In genomic region chr6:1424306-1424927, GRCh38 we compare ENCODE assay signal across 9 cellular contexts. TPM values are rescaled to one million over a fixed set of nuclear protein-coding genes. Genes with fewer than 3 reads are reported as not detected.
DNase-seq lines count a peak whose midpoint lies in the region; ATAC-seq, FAIRE-seq and TF ChIP-seq lines count a peak whose summit lies in the region.
"Had no signal": no experiment of that assay in that cellular context is flagged by ENCODE, and none has a peak within 500 bp of the region (broad histone marks: within the 10 kb centered on the region; RNA-seq: fewer than 3 reads in every experiment).

No MANE protein-coding gene starts in this region.

- H4K91ac ChIP-seq in H9 (ENCODE audit: insufficient read length, low read depth, low read length): no peak overlapping the region

- H3K14ac ChIP-seq in H9 (ENCODE audit: insufficient read depth, low read length): no peak overlapping the region

- no peak overlapping the region for H2AK5ac ChIP-seq in H9 (ENCODE audit: insufficient read length, low read length)

- FAIRE-seq in D721Med (lab: Jason Lieb, UNC): no peak

- H3K4me3 Mint-ChIP-seq in H9: peak overlapping the region in 1 of 2 experiments; percentile 38; a peak in 2 of 5 replicates
- no peak overlapping the region for H3K4me3 Mint-ChIP-seq in activated CD8-positive, alpha-beta memory T cell treated with anti-CD3 and anti-CD28 coated beads, Interleukin-2, amount 10 ng/mL, durations not matched to agents 7 days and 5 days

- DNase-seq in D721Med (ENCODE audit: insufficient read length, low spot score): peak; percentile 53
- DNase-seq in H9: peak; percentile 74
- peak; percentile 70 for DNase-seq in RPMI7951 (ENCODE audit: low read depth)
- peak in 5 of 10 donors; percentile 16 to 50 (median 40) for DNase-seq in dorsolateral prefrontal cortex
- DNase-seq in midbrain (lab: John Stamatoyannopoulos, UW): peak; percentile 0
- DNase-seq in activated CD8-positive, alpha-beta memory T cell treated with anti-CD3 and anti-CD28 coated beads, Interleukin-2, amount 10 ng/mL, durations not matched to agents 7 days and 5 days: no peak

- H3K27me3 Mint-ChIP-seq in H9 (ENCODE audit: low read depth): peaks cover 34% of the 10 kb centered on the region
- H3K27me3 Mint-ChIP-seq in activated CD8-positive, alpha-beta memory T cell treated with anti-CD3 and anti-CD28 coated beads, Interleukin-2, amount 10 ng/mL, durations not matched to agents 7 days and 5 days: peaks cover 25% of the 10 kb centered on the region

- H3K4me1 ChIP-seq in H9 (ENCODE audit: insufficient read depth, low read length): no peaks in the 10 kb centered on the region

- intact Hi-C loops in dorsolateral prefrontal cortex (cut with DNase I): no loop called here

- H3T11ph ChIP-seq in H9 (ENCODE audit: low read length): no peak overlapping the region

- no peaks in the 10 kb centered on the region for H4K20me1 ChIP-seq in H9 (ENCODE audit: control insufficient read depth, insufficient read depth, insufficient read length)

- H3K4me3 ChIP-seq in dorsolateral prefrontal cortex: peak overlapping the region in 1 of 59 donors; percentile 4

- H2BK15ac ChIP-seq in H9 (ENCODE audit: low read depth, low read length): no peak overlapping the region

- ATAC-seq in GM21360 (IDR thresholded peaks at IDR 0.05; ENCODE audit: unreplicated experiment) (no peak), HG02852 (IDR thresholded peaks at IDR 0.05; ENCODE audit: unreplicated experiment) (no peak)
- no peak for ATAC-seq in activated CD8-positive, alpha-beta memory T cell treated with anti-CD3 and anti-CD28 coated beads, Interleukin-2, amount 10 ng/mL, durations not matched to agents 7 days and 5 days

- CTCF ChIA-PET in activated CD8-positive, alpha-beta memory T cell treated with anti-CD3 and anti-CD28 coated beads, Interleukin-2, amount 10 ng/mL, durations not matched to agents 7 days and 5 days (lab: Charles Lee): interaction anchor here (0.7 to 1.3 kb wide), 4 partner anchors 10 to 291 kb away, joined by 3 to 4 read pairs (median 4); no protein-coding TSS in a partner anchor

- no peak overlapping the region for H2AFZ ChIP-seq in H9 (ENCODE audit: low read length)

- whole genome bisulfite sequencing in H9 (ENCODE audit: extremely low coverage, insufficient read length, low lambda C conversion rate): no CpG with 5 or more reads among the region's 16 CpGs

- no peaks in the 10 kb centered on the region for H3K79me2 ChIP-seq in H9 (ENCODE audit: insufficient read depth, low read length)

- H2BK20ac ChIP-seq in H9 (ENCODE audit: low read depth, low read length, poor library complexity, severe bottlenecking): no peak overlapping the region

- H3K27ac Mint-ChIP-seq in H9: no peak overlapping the region
- H3K27ac Mint-ChIP-seq in activated CD8-positive, alpha-beta memory T cell treated with anti-CD3 and anti-CD28 coated beads, Interleukin-2, amount 10 ng/mL, durations not matched to agents 7 days and 5 days: no peak overlapping the region

- H3K4me2 ChIP-seq in H9 (ENCODE audit: insufficient read depth, insufficient read length, low read length): no peak overlapping the region

- no peak overlapping the region for H3K27ac ChIP-seq in H9 (ENCODE audit: insufficient read length, low read depth, low read length)
- H3K27ac ChIP-seq in dorsolateral prefrontal cortex: no peak overlapping the region

- peak; percentile 75 for TF ChIP-seq CTCF in D721Med (IDR thresholded peaks at IDR 0.05; ENCODE audit: insufficient read depth, missing control alignments)
- TF ChIP-seq CTCF in H9 (conservative IDR thresholded peaks at IDR 0.05): peak; percentile 81
- TF ChIP-seq CTCF in dorsolateral prefrontal cortex (IDR thresholded peaks at IDR 0.05 in 54 of 56, conservative IDR thresholded peaks at IDR 0.05 in 2 of 56; ENCODE audit: low read depth in 1 of 56, partially characterized antibody in 56 of 56): peak in 55 of 56 donors; percentile 12 to 72 (median 51)

- H2BK12ac ChIP-seq in H9 (ENCODE audit: insufficient read length, low read depth, low read length): no peak overlapping the region

- no peak overlapping the region for H2BK5ac ChIP-seq in H9 (ENCODE audit: insufficient read length, low read length)

- no peak overlapping the region for H3K56ac ChIP-seq in H9 (ENCODE audit: insufficient read length, low read depth, low read length)

- H3K23me2 ChIP-seq in H9 (ENCODE audit: insufficient read length, low read depth, low read length, poor library complexity, severe bottlenecking): no peaks in the 10 kb centered on the region

- H4K8ac ChIP-seq in H9 (replicated peaks; ENCODE audit: insufficient read length, low read depth, low read length): no peak overlapping the region

- H3K9me3 ChIP-seq in H9 (ENCODE audit: control insufficient read depth, low read depth, low read length): no peaks in the 10 kb centered on the region

- no peak overlapping the region for H3K4ac ChIP-seq in H9 (ENCODE audit: low read depth, low read length)

- peaks cover 11% of the 10 kb centered on the region in 2 experiments; a peak in 4 of 5 replicates for H3K9me3 Mint-ChIP-seq in H9
- no peaks in the 10 kb centered on the region for H3K9me3 Mint-ChIP-seq in activated CD8-positive, alpha-beta memory T cell treated with anti-CD3 and anti-CD28 coated beads, Interleukin-2, amount 10 ng/mL, durations not matched to agents 7 days and 5 days (ENCODE audit: low read depth)

- H3K27me3 ChIP-seq in H9 (ENCODE audit: insufficient read depth, low read length) (no peaks in the 10 kb centered on the region), dorsolateral prefrontal cortex (peaks cover 0 to 22% (median 0%) of the 10 kb centered on the region in 45 donors)

- H2BK120ac ChIP-seq in H9 (ENCODE audit: low read depth, low read length, poor library complexity, severe bottlenecking): no peak overlapping the region

- peaks cover 7% of the 10 kb centered on the region in 2 experiments for H3K4me1 Mint-ChIP-seq in H9
- H3K4me1 Mint-ChIP-seq in activated CD8-positive, alpha-beta memory T cell treated with anti-CD3 and anti-CD28 coated beads, Interleukin-2, amount 10 ng/mL, durations not matched to agents 7 days and 5 days: peaks cover 2% of the 10 kb centered on the region

- H4K5ac ChIP-seq in H9 (ENCODE audit: insufficient read length, low read depth, low read length): no peak overlapping the region

- H3K36me3 Mint-ChIP-seq in H9 (ENCODE audit: insufficient read depth in 1 of 3, low read depth in 3 of 3): peaks cover 3 to 10% (median 3%) of the 10 kb centered on the region in 3 experiments; a peak in 6 of 7 replicates
- H3K36me3 Mint-ChIP-seq in activated CD8-positive, alpha-beta memory T cell treated with anti-CD3 and anti-CD28 coated beads, Interleukin-2, amount 10 ng/mL, durations not matched to agents 7 days and 5 days: no peaks in the 10 kb centered on the region

- no peak overlapping the region for H3K18ac ChIP-seq in H9 (ENCODE audit: insufficient read length, low read depth, low read length)

- no peak overlapping the region for H3K9ac ChIP-seq in H9 (ENCODE audit: extremely low read depth, insufficient read length, low read length)

- no peak overlapping the region for H3K23ac ChIP-seq in H9 (ENCODE audit: insufficient read length, low read depth, low read length)

- no peaks in the 10 kb centered on the region for H3K79me1 ChIP-seq in H9 (ENCODE audit: insufficient read depth, low read depth, low read length, poor library complexity, severe bottlenecking)

RNA-seq across cellular contexts. Expression of gene FOXF2, which starts 35.0 kb away (rescaled TPM):
- total RNA-seq in H9 (2021) (not detected in 2 replicates), dorsolateral prefrontal cortex (10 to 100 TPM in 1 of 120 experiments, 1 to 10 TPM in 119; 1.1 to 10.6 (median 4.2) TPM)
- 1.1 and 2.0 TPM in 2 replicates for total RNA-seq in RPMI7951 (2014; rRNA removed; shearing (Covaris generic))
- not detected for total RNA-seq in activated CD8-positive, alpha-beta memory T cell treated with anti-CD3 and anti-CD28 coated beads, Interleukin-2, amount 10 ng/mL, durations not matched to agents 7 days and 5 days
- total RNA-seq: T-helper 2 cell treated with Interferon-gamma antibody and Interleukin-4, amounts not matched to agents 100 ng/mL and 5 ng/mL, for 36 hours had no signal
